Comparison of ENCODE assay signal across 15 cellular contexts in genomic region chr2:195531754-195532153, GRCh38.
DNase-seq lines count a peak whose midpoint lies in the region; ATAC-seq and TF ChIP-seq lines count a peak whose summit lies in the region.
"Had no signal": no experiment of that assay in that cellular context is flagged by ENCODE, and none has a peak within 500 bp of the region (broad histone marks: within the 10 kb centered on the region; RNA-seq: fewer than 3 reads in every experiment).

No MANE protein-coding gene starts in this region.

- peaks cover 0 to 3% (median 2%) of the 10 kb centered on the region in 5 donors for H3K9me3 Mint-ChIP-seq in CD8-positive, alpha-beta memory T cell
- H3K9me3 Mint-ChIP-seq in activated CD4-positive, alpha-beta memory T cell treated with anti-CD3 and anti-CD28 coated beads, Interleukin-2, amount 10 ng/mL, durations not matched to agents 7 days and 5 days: peaks cover 10% of the 10 kb centered on the region
- H3K9me3 Mint-ChIP-seq: neural crest cell had no signal

- no peaks in the 10 kb centered on the region for H3K27me3 Mint-ChIP-seq in CD8-positive, alpha-beta memory T cell
- H3K27me3 Mint-ChIP-seq in activated CD4-positive, alpha-beta memory T cell treated with anti-CD3 and anti-CD28 coated beads, Interleukin-2, amount 10 ng/mL, durations not matched to agents 7 days and 5 days: no peaks in the 10 kb centered on the region

- H3K4me1 ChIP-seq in ACC112 (ENCODE audit: control insufficient read depth, insufficient read depth, low read length, unreplicated experiment): peaks cover 32% of the 10 kb centered on the region
- H3K4me1 ChIP-seq in CD8-positive, alpha-beta memory T cell (ENCODE audit: insufficient read depth, low read length): peaks cover 55% of the 10 kb centered on the region
- peaks cover 0 to 12% (median 8%) of the 10 kb centered on the region in 3 donors for H3K4me1 ChIP-seq in gastroesophageal sphincter
- H3K4me1 ChIP-seq in prostate gland (replicated peaks): no peaks in the 10 kb centered on the region

- H3K4me1 Mint-ChIP-seq in CD8-positive, alpha-beta memory T cell: peaks cover 62 to 67% (median 66%) of the 10 kb centered on the region in 3 donors
- peaks cover 57% of the 10 kb centered on the region for H3K4me1 Mint-ChIP-seq in activated CD4-positive, alpha-beta memory T cell treated with anti-CD3 and anti-CD28 coated beads, Interleukin-2, amount 10 ng/mL, durations not matched to agents 7 days and 5 days

- peaks cover 0 to 14% (median 2%) of the 10 kb centered on the region in 3 donors for H3K36me3 Mint-ChIP-seq in CD8-positive, alpha-beta memory T cell
- peaks cover 34% of the 10 kb centered on the region for H3K36me3 Mint-ChIP-seq in activated CD4-positive, alpha-beta memory T cell treated with anti-CD3 and anti-CD28 coated beads, Interleukin-2, amount 10 ng/mL, durations not matched to agents 7 days and 5 days (ENCODE audit: low read depth)

- H3K36me3 ChIP-seq in ACC112 (ENCODE audit: insufficient read depth, low read length): no peaks in the 10 kb centered on the region
- no peaks in the 10 kb centered on the region for H3K36me3 ChIP-seq in CD8-positive, alpha-beta memory T cell (ENCODE audit: insufficient read depth, low read length)
- H3K36me3 ChIP-seq in gastroesophageal sphincter: no peaks in the 10 kb centered on the region
- no peaks in the 10 kb centered on the region for H3K36me3 ChIP-seq in prostate gland

- H3K27me3 ChIP-seq in ACC112 (ENCODE audit: insufficient read depth, low read length) (no peaks in the 10 kb centered on the region), gastroesophageal sphincter (no peaks in the 10 kb centered on the region), prostate gland (replicated peaks; ENCODE audit: insufficient read depth) (no peaks in the 10 kb centered on the region)
- H3K27me3 ChIP-seq in CD8-positive, alpha-beta memory T cell (ENCODE audit: insufficient read depth, low read length, poor library complexity, severe bottlenecking): no peaks in the 10 kb centered on the region

- no peaks in the 10 kb centered on the region for H3K79me2 ChIP-seq in ACC112 (ENCODE audit: control insufficient read depth, insufficient read depth, low read length, unreplicated experiment)

- DNase-seq in CD8-positive, alpha-beta memory T cell: no peak
- no peak for DNase-seq in activated CD4-positive, alpha-beta memory T cell treated with anti-CD3 and anti-CD28 coated beads, Interleukin-2, amount 10 ng/mL, durations not matched to agents 7 days and 5 days
- DNase-seq in glomerular visceral epithelial cell (ENCODE audit: extremely low spot score): peak; percentile 75
- no peak for DNase-seq in NOMO-1 (lab: John Stamatoyannopoulos, UW; ENCODE audit: unreplicated experiment in 2 of 2)
- no peak for DNase-seq in prostate gland (ENCODE audit: low spot score)
- DNase-seq: cerebellar nuclear complex; COR-L47; islet precursor cell; PC-9; stimulated activated CD4-positive, alpha-beta T cell treated with anti-CD3 and anti-CD28 coated beads, Interleukin-12 subunit alpha, Interleukin-12 subunit beta, amount 100 ng/mL, for 4 hours; T1000 had no signal

- no peak for ATAC-seq in gastroesophageal sphincter
- ATAC-seq in HG02885 (IDR thresholded peaks at IDR 0.05; ENCODE audit: poor library complexity, unreplicated experiment): no peak

- no peaks in the 10 kb centered on the region for H3K9me3 ChIP-seq in CD8-positive, alpha-beta memory T cell (ENCODE audit: low read length)
- H3K9me3 ChIP-seq in gastroesophageal sphincter: no peaks in the 10 kb centered on the region
- H3K9me3 ChIP-seq in prostate gland: no peaks in the 10 kb centered on the region

- H3K4me3 ChIP-seq in ACC112 (ENCODE audit: low read depth, low read length) (0 out of 2 replicates have a peak overlapping the region, but pooled peaks have one; percentile 79), gastroesophageal sphincter (no peak overlapping the region), prostate gland (no peak overlapping the region)
- peak overlapping the region; percentile 22 for H3K4me3 ChIP-seq in CD8-positive, alpha-beta memory T cell (ENCODE audit: low read length)
- H3K4me3 ChIP-seq: PC-9 had no signal

- intact Hi-C loops in prostate gland (cut with DNase I): no loop called here

- 25 to 50% methylated on average over 2 of the region's 2 CpGs for WGBS in gastroesophageal sphincter (ENCODE audit: low coverage in 1 of 2), 2 donors
- 57% methylated on average over 2 of the region's 2 CpGs for WGBS in prostate gland

- H3K27ac ChIP-seq in ACC112 (ENCODE audit: low read depth, low read length) (peak overlapping the region; percentile 95), gastroesophageal sphincter (no peak overlapping the region), prostate gland (no peak overlapping the region)
- no peak overlapping the region for H3K27ac ChIP-seq in CD8-positive, alpha-beta memory T cell (ENCODE audit: low read depth, low read length)
- H3K27ac ChIP-seq: PC-9 had no signal

- TF ChIP-seq POLR2A in gastroesophageal sphincter (IDR thresholded peaks at IDR 0.05) (no peak), prostate gland (IDR thresholded peaks at IDR 0.05) (no peak)

- H3K27ac Mint-ChIP-seq in CD8-positive, alpha-beta memory T cell: peak overlapping the region in 7 of 8 donors; percentile 86 to 97 (median 91)
- H3K27ac Mint-ChIP-seq in activated CD4-positive, alpha-beta memory T cell treated with anti-CD3 and anti-CD28 coated beads, Interleukin-2, amount 10 ng/mL, durations not matched to agents 7 days and 5 days: peak overlapping the region; percentile 95

- CTCF ChIA-PET in CD8-positive, alpha-beta memory T cell (lab: Charles Lee): interaction anchor here (0.8 to 1.9 kb wide), 2 partner anchors 33 to 128 kb away, joined by 4 to 8 read pairs; no protein-coding TSS in a partner anchor
- CTCF ChIA-PET in activated CD4-positive, alpha-beta memory T cell treated with anti-CD3 and anti-CD28 coated beads, Interleukin-2, amount 10 ng/mL, durations not matched to agents 7 days and 5 days (lab: Charles Lee): interaction anchor here (6.9 to 8.1 kb wide), 2 partner anchors 29 to 128 kb away, joined by 61 to 81 read pairs; no protein-coding TSS in a partner anchor

- H2AFZ ChIP-seq in ACC112 (ENCODE audit: low read length, unreplicated experiment): peak overlapping the region; percentile 96
- H2AFZ ChIP-seq: PC-9 had no signal

- no peak for TF ChIP-seq EP300 in gastroesophageal sphincter (IDR thresholded peaks at IDR 0.05)

- TF ChIP-seq CTCF in gastroesophageal sphincter (IDR thresholded peaks at IDR 0.05) (no peak), prostate gland (IDR thresholded peaks at IDR 0.05) (no peak)

- H3K4me3 Mint-ChIP-seq in CD8-positive, alpha-beta memory T cell: peak overlapping the region in 5 of 7 donors; percentile 19 to 90 (median 75)
- peak overlapping the region; percentile 80 for H3K4me3 Mint-ChIP-seq in activated CD4-positive, alpha-beta memory T cell treated with anti-CD3 and anti-CD28 coated beads, Interleukin-2, amount 10 ng/mL, durations not matched to agents 7 days and 5 days
- H3K4me3 Mint-ChIP-seq: neural crest cell had no signal

- POLR2A ChIA-PET in CD8-positive, alpha-beta memory T cell (lab: Charles Lee): interaction anchor here (1.0 to 5.9 kb wide), 2 partner anchors 29 to 125 kb away, joined by 3 to 56 read pairs; partner anchors contain the start of gene SLC39A10
- POLR2A ChIA-PET in activated CD4-positive, alpha-beta memory T cell treated with anti-CD3 and anti-CD28 coated beads, Interleukin-2, amount 10 ng/mL, durations not matched to agents 7 days and 5 days (lab: Charles Lee): interaction anchor here (1.5 to 20.0 kb wide), 4 partner anchors 25 to 127 kb away, joined by 10 to 824 read pairs (median 248); partner anchors contain the start of gene SLC39A10

Comparison
In these comparisons a context has a peak if more than half of its experiments do, and no peak if none do; other contexts are left out.
1. H3K4me3 ChIP-seq: peak in ACC112 (single experiment) and CD8-positive, alpha-beta memory T cell (single experiment); none in gastroesophageal sphincter (0 of 2) and prostate gland (0 of 2).